Comparison of ENCODE assay signal across 1 cellular context in genomic region chr12:112116232-112117060, GRCh38.
TF ChIP-seq lines count a peak whose summit lies in the region.

No MANE protein-coding gene starts in this region.

TF ChIP-seq in K562, 482 proteins besides CTCF, POLR2A, EP300 and RAD21 (continued from another document and continues in another):
- TF ChIP-seq ZNF407 (IDR thresholded peaks at IDR 0.05; ENCODE audit: low read depth) (no peak), SPI1 (IDR thresholded peaks at IDR 0.05; ENCODE audit: borderline replicate concordance, low read depth, low read length) (peak; percentile 90), RBM17 (IDR thresholded peaks at IDR 0.05; ENCODE audit: borderline replicate concordance, low read depth, low read length) (no peak), ARID1B (IDR thresholded peaks at IDR 0.05) (peak; percentile 64; the same call in 1 of the 2 replicates), RFX5 (IDR thresholded peaks at IDR 0.05; ENCODE audit: low read depth, low read length) (no peak), PHF20 (IDR thresholded peaks at IDR 0.05; ENCODE audit: partially characterized antibody) (no peak), MAFG (tag; conservative IDR thresholded peaks at IDR 0.05) (no peak), SRSF1 (IDR thresholded peaks at IDR 0.05; ENCODE audit: low read depth, low read length) (no peak), ZNF133 (CRISPR knock-in tag; IDR thresholded peaks at IDR 0.05) (no peak), RB1 (IDR thresholded peaks at IDR 0.05; ENCODE audit: low read depth) (no peak), SNIP1 (IDR thresholded peaks at IDR 0.05; ENCODE audit: low read depth) (no peak), RHOXF2B (CRISPR knock-in tag; conservative IDR thresholded peaks at IDR 0.05) (no peak), FUS (optimal IDR thresholded peaks at IDR 0.05; ENCODE audit: low read depth, low read length) (no peak), GTF2A2 (tag; IDR thresholded peaks at IDR 0.05) (no peak), PHB2 (IDR thresholded peaks at IDR 0.05; ENCODE audit: low read depth) (no peak), RBBP5 (IDR thresholded peaks at IDR 0.05; ENCODE audit: borderline replicate concordance, insufficient read depth, low read length, poor library complexity, severe bottlenecking) (peak; percentile 58), SIRT6 (IDR thresholded peaks at IDR 0.05; ENCODE audit: low read depth, low read length) (no peak), PHB (CRISPR knock-in tag; IDR thresholded peaks at IDR 0.05) (no peak), U2AF2 (optimal IDR thresholded peaks at IDR 0.05; ENCODE audit: low read depth, low read length) (no peak), POLR2B (IDR thresholded peaks at IDR 0.05; ENCODE audit: low read depth, partially characterized antibody) (peak; percentile 67), L3MBTL2 (IDR thresholded peaks at IDR 0.05) (peak; percentile 67), TRIM24 (IDR thresholded peaks at IDR 0.05) (no peak), VEZF1 (CRISPR knock-in tag; IDR thresholded peaks at IDR 0.05) (peak; percentile 81), GABPB1 (CRISPR knock-in tag; IDR thresholded peaks at IDR 0.05) (no peak), PHF8 (IDR thresholded peaks at IDR 0.05; ENCODE audit: borderline replicate concordance, low read length) (peak; percentile 62; the same call in 1 of the 2 replicates), MYC (IDR thresholded peaks at IDR 0.05; ENCODE audit: low read depth, low read length) (no peak), MYC (CRISPR knock-in tag; IDR thresholded peaks at IDR 0.05; ENCODE audit: borderline replicate concordance, low read depth) (no peak), TSHZ1 (CRISPR knock-in tag; IDR thresholded peaks at IDR 0.05) (no peak), CXXC5 (CRISPR knock-in tag; IDR thresholded peaks at IDR 0.05) (peak; percentile 45; the same call in 1 of the 2 replicates), HDAC8 (tag; IDR thresholded peaks at IDR 0.05) (no peak), EP400 (IDR thresholded peaks at IDR 0.05) (peak; percentile 58), BMI1 (IDR thresholded peaks at IDR 0.05; ENCODE audit: low read length) (no peak), ZNF76 (CRISPR knock-in tag; IDR thresholded peaks at IDR 0.05; ENCODE audit: borderline replicate concordance) (no peak; the same call in 1 of the 2 replicates), IRF1 (CRISPR knock-in tag; IDR thresholded peaks at IDR 0.05; ENCODE audit: borderline replicate concordance) (no peak), ZNF212 (CRISPR knock-in tag; IDR thresholded peaks at IDR 0.05) (no peak), NCOA6 (IDR thresholded peaks at IDR 0.05) (no peak), COPS2 (conservative IDR thresholded peaks at IDR 0.05) (no peak), RCOR1 (IDR thresholded peaks at IDR 0.05; ENCODE audit: borderline replicate concordance in 1 of 2, low read depth in 2 of 2, low read length in 2 of 2) (peak in 1 of 2 experiments; percentile 91; a peak in 2 of 4 replicates), FOXJ3 (CRISPR knock-in tag; IDR thresholded peaks at IDR 0.05) (no peak), TGIF2 (CRISPR knock-in tag; IDR thresholded peaks at IDR 0.05) (no peak), ZBTB2 (IDR thresholded peaks at IDR 0.05) (0 out of 2 replicates have a peak, but pooled peaks have one; percentile 12), CBX5 (IDR thresholded peaks at IDR 0.05; ENCODE audit: borderline replicate concordance, low read depth) (no peak)
- TF ChIP-seq, protein P1, sequence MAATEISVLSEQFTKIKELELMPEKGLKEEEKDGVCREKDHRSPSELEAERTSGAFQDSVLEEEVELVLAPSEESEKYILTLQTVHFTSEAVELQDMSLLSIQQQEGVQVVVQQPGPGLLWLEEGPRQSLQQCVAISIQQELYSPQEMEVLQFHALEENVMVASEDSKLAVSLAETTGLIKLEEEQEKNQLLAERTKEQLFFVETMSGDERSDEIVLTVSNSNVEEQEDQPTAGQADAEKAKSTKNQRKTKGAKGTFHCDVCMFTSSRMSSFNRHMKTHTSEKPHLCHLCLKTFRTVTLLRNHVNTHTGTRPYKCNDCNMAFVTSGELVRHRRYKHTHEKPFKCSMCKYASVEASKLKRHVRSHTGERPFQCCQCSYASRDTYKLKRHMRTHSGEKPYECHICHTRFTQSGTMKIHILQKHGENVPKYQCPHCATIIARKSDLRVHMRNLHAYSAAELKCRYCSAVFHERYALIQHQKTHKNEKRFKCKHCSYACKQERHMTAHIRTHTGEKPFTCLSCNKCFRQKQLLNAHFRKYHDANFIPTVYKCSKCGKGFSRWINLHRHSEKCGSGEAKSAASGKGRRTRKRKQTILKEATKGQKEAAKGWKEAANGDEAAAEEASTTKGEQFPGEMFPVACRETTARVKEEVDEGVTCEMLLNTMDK (IDR thresholded peaks at IDR 0.05; ENCODE audit: borderline replicate concordance, insufficient read depth, low read depth, low read length, poor library complexity, severe bottlenecking): no peak
- TF ChIP-seq, protein P2, sequence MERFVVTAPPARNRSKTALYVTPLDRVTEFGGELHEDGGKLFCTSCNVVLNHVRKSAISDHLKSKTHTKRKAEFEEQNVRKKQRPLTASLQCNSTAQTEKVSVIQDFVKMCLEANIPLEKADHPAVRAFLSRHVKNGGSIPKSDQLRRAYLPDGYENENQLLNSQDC (CRISPR knock-in tag; IDR thresholded peaks at IDR 0.05): no peak
- TF ChIP-seq, protein P3, sequence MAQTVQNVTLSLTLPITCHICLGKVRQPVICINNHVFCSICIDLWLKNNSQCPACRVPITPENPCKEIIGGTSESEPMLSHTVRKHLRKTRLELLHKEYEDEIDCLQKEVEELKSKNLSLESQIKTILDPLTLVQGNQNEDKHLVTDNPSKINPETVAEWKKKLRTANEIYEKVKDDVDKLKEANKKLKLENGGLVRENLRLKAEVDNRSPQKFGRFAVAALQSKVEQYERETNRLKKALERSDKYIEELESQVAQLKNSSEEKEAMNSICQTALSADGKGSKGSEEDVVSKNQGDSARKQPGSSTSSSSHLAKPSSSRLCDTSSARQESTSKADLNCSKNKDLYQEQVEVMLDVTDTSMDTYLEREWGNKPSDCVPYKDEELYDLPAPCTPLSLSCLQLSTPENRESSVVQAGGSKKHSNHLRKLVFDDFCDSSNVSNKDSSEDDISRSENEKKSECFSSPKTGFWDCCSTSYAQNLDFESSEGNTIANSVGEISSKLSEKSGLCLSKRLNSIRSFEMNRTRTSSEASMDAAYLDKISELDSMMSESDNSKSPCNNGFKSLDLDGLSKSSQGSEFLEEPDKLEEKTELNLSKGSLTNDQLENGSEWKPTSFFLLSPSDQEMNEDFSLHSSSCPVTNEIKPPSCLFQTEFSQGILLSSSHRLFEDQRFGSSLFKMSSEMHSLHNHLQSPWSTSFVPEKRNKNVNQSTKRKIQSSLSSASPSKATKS (CRISPR knock-in tag; IDR thresholded peaks at IDR 0.05): no peak
